ENCODE assay signal across 9 cellular contexts in the genomic region with DNA sequence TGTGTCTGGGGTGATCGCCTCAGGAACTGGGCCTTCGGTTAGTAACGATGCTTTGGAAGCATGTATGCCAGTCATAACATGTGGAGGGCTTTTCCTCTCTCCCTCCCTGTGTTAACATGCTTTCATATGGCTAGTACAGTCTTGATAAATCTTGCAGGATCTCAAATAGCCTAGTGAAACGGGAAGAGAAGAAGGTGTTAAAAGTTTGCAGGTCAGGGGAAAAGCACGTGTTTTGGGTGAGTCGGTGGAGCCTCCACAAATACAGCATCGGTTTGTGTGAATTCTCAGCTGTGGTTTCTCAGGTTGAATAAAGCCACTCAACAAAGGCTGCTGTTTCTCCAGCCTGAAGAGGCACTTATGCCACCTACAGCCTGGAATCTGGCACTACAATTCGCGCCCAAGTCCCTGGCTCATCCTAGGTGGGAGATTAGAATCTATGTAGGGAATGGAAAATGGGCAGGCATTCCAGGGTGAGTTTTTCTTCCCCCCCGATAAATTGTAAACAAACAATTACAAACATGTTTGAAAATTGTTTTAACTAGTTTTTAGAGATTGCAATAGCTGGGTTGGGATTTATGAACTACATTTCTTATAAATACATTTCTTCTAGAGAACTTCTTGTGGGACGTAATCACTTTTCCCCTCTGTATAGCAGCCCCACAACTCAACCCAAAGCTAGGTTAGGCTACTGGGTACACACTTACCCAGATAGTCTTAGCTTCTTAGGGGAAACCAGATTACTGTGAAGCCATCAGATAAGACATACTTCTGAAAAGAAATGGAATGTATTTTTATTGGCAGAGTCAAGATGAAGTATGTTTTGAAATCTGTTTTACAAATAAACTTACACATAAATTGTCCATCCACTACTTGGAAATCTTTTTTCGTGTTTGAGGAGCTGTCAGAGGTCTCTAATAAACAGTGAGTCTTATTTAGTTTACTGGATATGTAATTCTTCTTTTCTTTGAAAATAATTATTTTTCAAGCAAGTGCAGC. TPM values are rescaled to one million over a fixed set of nuclear protein-coding genes. Genes with fewer than 3 reads are reported as not detected.
A peak's percentile ranks its signal among the peaks of the same experiment; 100 is the strongest.
DNase-seq lines count a peak whose midpoint lies in the region; ATAC-seq, FAIRE-seq and TF ChIP-seq lines count a peak whose summit lies in the region.
"Had no signal": no experiment of that assay in that cellular context is flagged by ENCODE, and none has a peak within 500 bp of the region (broad histone marks: within the 10 kb centered on the region; RNA-seq: fewer than 3 reads in every experiment).

No MANE protein-coding gene starts in this region.

- peaks cover 11% of the 10 kb centered on the region for H3K27me3 Mint-ChIP-seq in central memory CD8-positive, alpha-beta T cell

- intact Hi-C loops in kidney (cut with DNase I): no loop called here

- peak; percentile 31 for DNase-seq in AG09309 (ENCODE audit: low read depth)
- DNase-seq in NCI-H1092 treated with DMSO at 0.1 percent for 48 hours (lab: John Stamatoyannopoulos, UW): peak; percentile 58
- DNase-seq in T-helper 9 cell: peak; percentile 32
- peak in 1 of 2 donors; percentile 35 for DNase-seq in central memory CD8-positive, alpha-beta T cell (ENCODE audit: low spot score in 2 of 2)
- no peak for DNase-seq in kidney
- peak; percentile 46 for DNase-seq in stimulated activated CD4-positive, alpha-beta T cell treated with anti-CD3 and anti-CD28 coated beads, Interleukin-4, amount 100 ng/mL, for 1 hour

- H3K36me3 Mint-ChIP-seq in central memory CD8-positive, alpha-beta T cell (ENCODE audit: insufficient read depth): peaks cover 2% of the 10 kb centered on the region
- H3K36me3 Mint-ChIP-seq: IgD-negative memory B cell had no signal

- no peak overlapping the region for H3K4me3 Mint-ChIP-seq in central memory CD8-positive, alpha-beta T cell
- H3K4me3 Mint-ChIP-seq: IgD-negative memory B cell had no signal

- FAIRE-seq in kidney (lab: Jason Lieb, UNC): peak; percentile 42

- peak; percentile 93 for TF ChIP-seq CTCF in AG09309 (IDR thresholded peaks at IDR 0.05; ENCODE audit: control insufficient read depth, insufficient read depth, low read depth, low read length, missing control alignments)
- TF ChIP-seq CTCF in kidney (IDR thresholded peaks at IDR 0.05; ENCODE audit: borderline replicate concordance, extremely low read depth, insufficient read depth): peak; percentile 76

- H3K4me3 ChIP-seq in AG09309 (ENCODE audit: control insufficient read depth, low read depth, low read length) (no peak overlapping the region), kidney (ENCODE audit: low read length in 2 of 2) (no peak overlapping the region)

- no peak overlapping the region for H3K27ac Mint-ChIP-seq in central memory CD8-positive, alpha-beta T cell (ENCODE audit: low read depth)
- H3K27ac Mint-ChIP-seq: IgD-negative memory B cell had no signal

- no peaks in the 10 kb centered on the region for H3K9me3 ChIP-seq in kidney (ENCODE audit: control insufficient read depth in 1 of 2, low read length in 2 of 2)

- H3K4me1 Mint-ChIP-seq in central memory CD8-positive, alpha-beta T cell: peaks cover 6% of the 10 kb centered on the region

- H3K27ac ChIP-seq in kidney (ENCODE audit: low read depth in 2 of 2, low read length in 2 of 2): no peak overlapping the region

- no peaks in the 10 kb centered on the region for H3K9me3 Mint-ChIP-seq in central memory CD8-positive, alpha-beta T cell
- H3K9me3 Mint-ChIP-seq: IgD-negative memory B cell had no signal

- peaks cover 0 to 5% of the 10 kb centered on the region in 2 donors for H3K4me1 ChIP-seq in kidney (ENCODE audit: control insufficient read depth in 1 of 2, insufficient read depth in 1 of 2, low read depth in 1 of 2, low read length in 2 of 2)

- H3K36me3 ChIP-seq in kidney (ENCODE audit: control insufficient read depth in 1 of 2, insufficient read depth in 2 of 2, low read length in 2 of 2): no peaks in the 10 kb centered on the region

- ATAC-seq in GM18499 (IDR thresholded peaks at IDR 0.05; ENCODE audit: insufficient read depth, unreplicated experiment): peak; percentile 91
- ATAC-seq in HG02759 (IDR thresholded peaks at IDR 0.05; ENCODE audit: unreplicated experiment): peak; percentile 94
- peak; percentile 75 for ATAC-seq in central memory CD8-positive, alpha-beta T cell (replicated peaks; ENCODE audit: extremely low read depth, poor library complexity, severe bottlenecking)

- no peak overlapping the region for H3K9ac ChIP-seq in kidney (ENCODE audit: low read length in 2 of 2)

RNA-seq across cellular contexts. Expression of gene GLRX3, which starts 8.3 kb away (rescaled TPM):
- total RNA-seq in kidney: 52.5 TPM
- 70.4 TPM for polyA plus RNA-seq in kidney (ENCODE audit: insufficient read depth, low read depth, low replicate concordance)

RNA-seq across cellular contexts. Expression of gene C10orf143, which starts 17.3 kb away (rescaled TPM):
- total RNA-seq in kidney: 6.6 TPM
- 9.2 TPM for polyA plus RNA-seq in kidney (ENCODE audit: insufficient read depth, low read depth, low replicate concordance)
